15 cellular contexts compared by ENCODE assay signal in genomic region chr4:89026542-89026941, GRCh38.
"Had no signal": no experiment of that assay in that cellular context is flagged by ENCODE, and none has a peak within 500 bp of the region (broad histone marks: within the 10 kb centered on the region; RNA-seq: fewer than 3 reads in every experiment).

No MANE protein-coding gene starts in this region.

- H3K27me3 ChIP-seq: heart right ventricle, spleen had no signal

- H3K36me3 Mint-ChIP-seq: naive thymus-derived CD8-positive, alpha-beta T cell had no signal

- DNase-seq: effector CD8-positive, alpha-beta T cell; heart right ventricle; hypothalamus; kidney glomerular epithelial cell; mucosa of descending colon; naive thymus-derived CD8-positive, alpha-beta T cell; posterior cingulate gyrus; spleen; stimulated activated CD4-positive, alpha-beta T cell treated with anti-CD3 and anti-CD28 coated beads, Interleukin-15, amount 100 ng/mL, for 24 hours; stimulated activated naive CD4-positive, alpha-beta T cell; trophoblast cell had no signal

- H3K4me1 Mint-ChIP-seq: neural crest cell had no signal

- H3K4me3 ChIP-seq: coronary artery, heart right ventricle, mucosa of descending colon, spleen had no signal

- H3K36me3 ChIP-seq: heart right ventricle, spleen had no signal

- H3K27ac ChIP-seq: coronary artery, heart right ventricle, spleen had no signal

- H3K9me3 ChIP-seq: heart right ventricle, mucosa of descending colon, spleen had no signal

- H3K9me3 Mint-ChIP-seq: naive thymus-derived CD8-positive, alpha-beta T cell; neural crest cell had no signal

- H3K4me3 Mint-ChIP-seq: naive thymus-derived CD8-positive, alpha-beta T cell; neural crest cell had no signal

- H3K27me3 Mint-ChIP-seq: naive thymus-derived CD8-positive, alpha-beta T cell had no signal

- ATAC-seq: esophagus mucosa; heart right ventricle; mucosa of descending colon; naive thymus-derived CD8-positive, alpha-beta T cell; sciatic nerve had no signal
